In genomic region chr2:21013043-21013816, GRCh38 we compare ENCODE assay signal across 27 cellular contexts. TPM values are rescaled to one million over a fixed set of nuclear protein-coding genes. Genes with fewer than 3 reads are reported as not detected.
"Had no signal": no experiment of that assay in that cellular context is flagged by ENCODE, and none has a peak within 500 bp of the region (broad histone marks: within the 10 kb centered on the region; RNA-seq: fewer than 3 reads in every experiment).

No MANE protein-coding gene starts in this region.

- H3K36me3 ChIP-seq: gastroesophageal sphincter, lower lobe of right lung had no signal

- H3K4me2 ChIP-seq: hepatocyte had no signal

- FAIRE-seq: colon, endometrium, endothelial cell of umbilical vein, frontal cortex, keratinocyte had no signal

- H3K9me3 ChIP-seq: esophagus muscularis mucosa, heart left ventricle, left ventricle myocardium inferior, lower lobe of right lung, mucosa of descending colon had no signal

- H3K79me2 ChIP-seq: hepatocyte had no signal

- H3K4me1 ChIP-seq: esophagus muscularis mucosa, foreskin keratinocyte, heart left ventricle, left ventricle myocardium inferior, lower lobe of right lung had no signal

- ATAC-seq: effector memory CD8-positive, alpha-beta T cell; foreskin keratinocyte; gastroesophageal sphincter; heart left ventricle; left cardiac atrium; lower lobe of right lung; mucosa of descending colon; naive thymus-derived CD8-positive, alpha-beta T cell had no signal

- H3K27ac ChIP-seq: esophagus muscularis mucosa, foreskin keratinocyte, gastroesophageal sphincter, heart left ventricle, hepatocyte, left ventricle myocardium inferior, lower lobe of right lung had no signal

- DNase-seq: cortex of kidney; effector CD8-positive, alpha-beta T cell; effector memory CD8-positive, alpha-beta T cell; endodermal cell; foreskin keratinocyte; heart left ventricle; hypothalamus; immature natural killer cell; left cardiac atrium; left ventricle myocardium inferior; lower lobe of right lung; mesenchymal stem cell; mucosa of descending colon; naive B cell; naive thymus-derived CD8-positive, alpha-beta T cell had no signal

- H3K4me3 ChIP-seq: esophagus muscularis mucosa, gastroesophageal sphincter, heart left ventricle, hepatocyte, left ventricle myocardium inferior, lower lobe of right lung, mucosa of descending colon had no signal

- H3K27me3 ChIP-seq: esophagus muscularis mucosa, foreskin keratinocyte, gastroesophageal sphincter, heart left ventricle, hepatocyte had no signal

- H2AFZ ChIP-seq: hepatocyte had no signal

RNA-seq across cellular contexts. Expression of gene APOB, which starts 30.6 kb away (rescaled TPM):
- total RNA-seq: epithelial cell of proximal tubule; foreskin keratinocyte; kidney epithelial cell; myocyte; naive thymus-derived CD8-positive, alpha-beta T cell had no signal
- polyA plus RNA-seq: fibroblast of lung; foreskin keratinocyte; immature natural killer cell; naive thymus-derived CD8-positive, alpha-beta T cell had no signal
